8 cellular contexts compared by ENCODE assay signal in the genomic region with DNA sequence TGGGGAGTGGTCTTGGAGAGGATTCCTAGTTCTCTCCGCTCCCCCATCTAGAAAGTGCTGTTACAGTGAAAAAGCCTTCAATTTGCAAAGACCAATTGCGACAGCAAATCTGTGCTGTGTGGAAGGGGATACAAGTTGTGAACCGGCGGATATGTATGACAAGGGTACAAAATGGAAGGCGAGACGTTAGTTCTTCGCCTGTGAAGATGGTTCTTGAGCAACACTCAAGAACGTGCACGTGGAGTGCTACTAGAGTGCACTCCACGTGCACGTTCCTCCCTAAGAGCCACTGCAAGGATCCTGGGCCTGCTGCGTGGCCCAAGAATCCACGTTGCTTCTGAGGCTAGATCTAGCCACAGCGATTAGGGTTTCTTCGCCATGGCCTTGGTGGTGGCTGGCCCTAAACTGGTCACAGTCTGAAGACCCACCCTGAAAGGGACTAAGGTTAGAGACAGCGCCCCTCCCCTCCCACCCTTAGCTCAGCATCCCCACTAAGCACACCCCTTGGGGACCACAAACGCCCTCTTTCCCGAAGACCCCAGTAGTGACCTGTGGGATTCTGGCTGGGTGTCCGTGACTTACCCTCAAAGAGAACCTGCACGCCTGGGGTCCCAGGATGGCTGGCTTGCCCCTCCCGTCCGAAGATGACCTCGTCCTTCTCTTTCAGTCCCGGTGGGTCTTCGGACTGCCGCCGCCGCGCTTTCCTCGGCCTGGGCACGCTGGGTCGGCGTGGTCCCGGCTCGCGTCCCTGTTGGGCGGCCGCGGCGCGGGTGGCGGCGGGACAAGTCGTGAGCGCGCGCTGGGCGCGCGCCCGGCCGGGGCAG. TPM values are rescaled to one million over a fixed set of nuclear protein-coding genes. Genes with fewer than 3 reads are reported as not detected.
DNase-seq lines count a peak whose midpoint lies in the region; ATAC-seq and TF ChIP-seq lines count a peak whose summit lies in the region.

No MANE protein-coding gene starts in this region.

- H3K4me1 ChIP-seq in cardiac muscle cell (ENCODE audit: low read depth): peaks cover 11% of the 10 kb centered on the region

- TF ChIP-seq CTCF in cardiac muscle cell (IDR thresholded peaks at IDR 0.05; ENCODE audit: low read depth, low read length) (no peak), kidney epithelial cell (IDR thresholded peaks at IDR 0.05; ENCODE audit: insufficient read depth, low read length, poor library complexity, severe bottlenecking) (no peak)

- no peak overlapping the region for H3K27ac ChIP-seq in cardiac muscle cell

- ATAC-seq in Right ventricle myocardium superior (ENCODE audit: poor library complexity) (no peak), GM21825 (IDR thresholded peaks at IDR 0.05; ENCODE audit: unreplicated experiment) (no peak), HG02623 (IDR thresholded peaks at IDR 0.05; ENCODE audit: unreplicated experiment) (no peak)
- ATAC-seq in activated T-cell treated with anti-CD3 and anti-CD28 coated beads, Interleukin-2, amount 50 U/mL, for 4 hours: peak in 1 of 2 donors; percentile 1
- no peak for ATAC-seq in stimulated activated naive CD8-positive, alpha-beta T cell treated with anti-CD3 and anti-CD28 coated beads, Interleukin-15, Interleukin-2, amounts not matched to agents 100 U/mL and 50 U/mL, for 24 hours

- H3K27me3 ChIP-seq in cardiac muscle cell (no peaks in the 10 kb centered on the region), kidney epithelial cell (ENCODE audit: control insufficient read depth, insufficient read depth, low read length) (peaks cover 4% of the 10 kb centered on the region)

- H3K36me3 ChIP-seq in cardiac muscle cell (no peaks in the 10 kb centered on the region), kidney epithelial cell (ENCODE audit: control insufficient read depth, insufficient read depth, low read length) (no peaks in the 10 kb centered on the region)

- intact Hi-C loops in Right ventricle myocardium superior (cut with DNase I): loop anchor here (5.0 kb wide), 1 partner anchor 101 kb away; no protein-coding TSS in a partner anchor

- H3K36me3 Mint-ChIP-seq in activated T-cell treated with anti-CD3 and anti-CD28 coated beads, Interleukin-2, amount 50 U/mL, for 4 hours (ENCODE audit: insufficient read depth): peaks cover 6% of the 10 kb centered on the region

- no peaks in the 10 kb centered on the region for H3K27me3 Mint-ChIP-seq in activated T-cell treated with anti-CD3 and anti-CD28 coated beads, Interleukin-2, amount 50 U/mL, for 4 hours (ENCODE audit: low read depth)

- H3K9me3 Mint-ChIP-seq in activated T-cell treated with anti-CD3 and anti-CD28 coated beads, Interleukin-2, amount 50 U/mL, for 4 hours: no peaks in the 10 kb centered on the region

- H3K4me3 Mint-ChIP-seq in activated T-cell treated with anti-CD3 and anti-CD28 coated beads, Interleukin-2, amount 50 U/mL, for 4 hours: peak overlapping the region; percentile 82

- peaks cover 57% of the 10 kb centered on the region for H3K4me1 Mint-ChIP-seq in activated T-cell treated with anti-CD3 and anti-CD28 coated beads, Interleukin-2, amount 50 U/mL, for 4 hours (ENCODE audit: low read depth)

- DNase-seq in cardiac muscle cell (ENCODE audit: low read depth in 1 of 2, low spot score in 1 of 2) (no peak), Right ventricle myocardium superior (no peak), kidney epithelial cell (ENCODE audit: low read depth) (no peak), GM19238 (ENCODE audit: insufficient read length, low spot score) (no peak)
- DNase-seq in activated T-cell treated with anti-CD3 and anti-CD28 coated beads, Interleukin-2, amount 50 U/mL, for 4 hours: no peak
- DNase-seq in stimulated activated naive CD8-positive, alpha-beta T cell treated with anti-CD3 and anti-CD28 coated beads, Interleukin-15, Interleukin-2, amounts not matched to agents 100 U/mL and 50 U/mL, for 24 hours: peak; percentile 21

- H3K4me3 ChIP-seq in cardiac muscle cell (peak overlapping the region; percentile 82), kidney epithelial cell (ENCODE audit: low read depth, low read length) (peak overlapping the region; percentile 79)

- no peaks in the 10 kb centered on the region for H3K9me3 ChIP-seq in cardiac muscle cell (ENCODE audit: low read depth)

RNA-seq across cellular contexts. Expression of gene PDE3B, which starts 0.5 kb away (rescaled TPM):
- total RNA-seq in cardiac muscle cell (9.0 and 16.9 TPM in 2 replicates), Right ventricle myocardium superior (5.3 TPM), kidney epithelial cell (3.1 TPM in 2 replicates)
- 6.4 and 8.3 TPM in 2 replicates for polyA plus RNA-seq in cardiac muscle cell
- 10 to 100 TPM; 13.0 to 17.8 (median 17.0) TPM for total RNA-seq in activated T-cell treated with anti-CD3 and anti-CD28 coated beads, Interleukin-2, amount 50 U/mL, for 4 hours
